Comparison of ENCODE assay signal across 12 cellular contexts in genomic region chr2:197229509-197230458, GRCh38.
A peak's percentile ranks its signal among the peaks of the same experiment; 100 is the strongest.
DNase-seq lines count a peak whose midpoint lies in the region; ATAC-seq, FAIRE-seq and TF ChIP-seq lines count a peak whose summit lies in the region.
"Had no signal": no experiment of that assay in that cellular context is flagged by ENCODE, and none has a peak within 500 bp of the region (broad histone marks: within the 10 kb centered on the region; RNA-seq: fewer than 3 reads in every experiment).

No MANE protein-coding gene starts in this region.

- no peaks in the 10 kb centered on the region for H4K20me1 ChIP-seq in mammary epithelial cell (ENCODE audit: insufficient read depth, low read length)

- H3K27me3 Mint-ChIP-seq in MCF 10A (ENCODE audit: insufficient read depth, unreplicated experiment) = no peaks in the 10 kb centered on the region

- 15% methylated on average over 4 of the region's 4 CpGs for WGBS in mammary epithelial cell (ENCODE audit: low coverage, missing lambda C conversion rate)
- 61% methylated on average over 3 of the region's 4 CpGs for WGBS in right lobe of liver (ENCODE audit: insufficient coverage, low coverage, low lambda C conversion rate, missing lambda C conversion rate)

- TF ChIP-seq CTCF in mammary epithelial cell (conservative IDR thresholded peaks at IDR 0.05 in 1 of 2, IDR thresholded peaks at IDR 0.05 in 1 of 2; ENCODE audit: extremely low read depth in 1 of 2, insufficient read depth in 1 of 2, low read depth in 1 of 2, low read length in 2 of 2) (no peak), MCF 10A (IDR thresholded peaks at IDR 0.05; ENCODE audit: unreplicated experiment) (no peak), foreskin fibroblast (IDR thresholded peaks at IDR 0.05; ENCODE audit: low read depth, low read length) (no peak), right lobe of liver (IDR thresholded peaks at IDR 0.05) (no peak)

- no peaks in the 10 kb centered on the region for H3K4me1 ChIP-seq in mammary epithelial cell (ENCODE audit: insufficient read depth, low read length)
- H3K4me1 ChIP-seq in right lobe of liver = no peaks in the 10 kb centered on the region

- H3K4me3 Mint-ChIP-seq in MCF 10A (ENCODE audit: unreplicated experiment) = no peak overlapping the region

- no peak overlapping the region for H3K4me2 ChIP-seq in mammary epithelial cell (ENCODE audit: insufficient read depth, low read depth, low read length)

- no peak overlapping the region for H3K27ac ChIP-seq in mammary epithelial cell (ENCODE audit: insufficient read depth, low read depth, low read length)
- H3K27ac ChIP-seq in right lobe of liver = no peak overlapping the region

- peak; percentile 64 for DNase-seq in mammary epithelial cell
- DNase-seq in MCF 10A (ENCODE audit: unreplicated experiment) = no peak
- peak; percentile 73 for DNase-seq in RPMI7951 (ENCODE audit: low read depth)
- peak; percentile 50 to 69 for DNase-seq in foreskin fibroblast
- DNase-seq in urothelium cell line (ENCODE audit: low spot score) = peak; percentile 49
- no peak for DNase-seq in right lobe of liver
- no peak for DNase-seq in HT-29 (ENCODE audit: low spot score)
- DNase-seq: activated CD4-positive, CD25-positive, alpha-beta regulatory T cell; aorta had no signal

- H3K9ac ChIP-seq in mammary epithelial cell (ENCODE audit: insufficient read depth, low read length) = no peak overlapping the region

- intact Hi-C loops in mammary epithelial cell (cut with micrococcal nuclease) = no loop called here
- intact Hi-C loops in MCF 10A (cut with micrococcal nuclease) = no loop called here
- intact Hi-C loops in right lobe of liver (cut with DNase I) = no loop called here

- ATAC-seq in right lobe of liver = no peak
- no peak for ATAC-seq in GM19397 (IDR thresholded peaks at IDR 0.05; ENCODE audit: unreplicated experiment)
- ATAC-seq: esophagus mucosa, K562 had no signal

- TF ChIP-seq POLR2A in right lobe of liver (IDR thresholded peaks at IDR 0.05) = no peak

- H3K36me3 Mint-ChIP-seq in MCF 10A (ENCODE audit: insufficient read depth, unreplicated experiment) = no peaks in the 10 kb centered on the region

- dilution Hi-C loops in mammary epithelial cell (cut with HindIII; ENCODE audit: low sequenced_read_pairs) = no loop called here

- in situ Hi-C loops in mammary epithelial cell (cut with MboI; ENCODE audit: low sequenced_read_pairs in 2 of 2) = no loop called here

- H3K27me3 ChIP-seq in mammary epithelial cell (ENCODE audit: insufficient read depth, low read length) (peaks cover 2% of the 10 kb centered on the region), right lobe of liver (no peaks in the 10 kb centered on the region)

- H3K4me1 Mint-ChIP-seq in MCF 10A (ENCODE audit: insufficient read depth, unreplicated experiment) = peaks cover 9% of the 10 kb centered on the region

- FAIRE-seq in urothelium cell line (lab: Jason Lieb, UNC) = no peak
- FAIRE-seq: K562 had no signal

- no peak overlapping the region for H3K27ac Mint-ChIP-seq in MCF 10A (ENCODE audit: low read depth, unreplicated experiment)

- H3K79me2 ChIP-seq in mammary epithelial cell (ENCODE audit: insufficient read depth, low read length) = no peaks in the 10 kb centered on the region

- no peaks in the 10 kb centered on the region for H3K9me3 ChIP-seq in mammary epithelial cell (replicated peaks; ENCODE audit: insufficient read depth, low read length)
- H3K9me3 ChIP-seq in right lobe of liver = no peaks in the 10 kb centered on the region

- H3K4me3 ChIP-seq in mammary epithelial cell (replicated peaks in 1 of 3; ENCODE audit: insufficient read depth in 1 of 3, low read depth in 2 of 3, low read length in 3 of 3) = no peak overlapping the region
- no peak overlapping the region for H3K4me3 ChIP-seq in foreskin fibroblast (ENCODE audit: low read depth in 1 of 2, low read length in 2 of 2)
- H3K4me3 ChIP-seq in right lobe of liver = no peak overlapping the region
- H3K4me3 ChIP-seq: K562 had no signal

- BruUV-seq in mammary epithelial cell (replicated peaks; lab: Mats Ljungman, UMichigan) = no TSS peak
- BruUV-seq in MCF 10A (replicated peaks; lab: Mats Ljungman, UMichigan) = no TSS peak

- H3K9me3 Mint-ChIP-seq in MCF 10A (ENCODE audit: unreplicated experiment) = no peaks in the 10 kb centered on the region

- POLR2A ChIA-PET in MCF 10A (lab: Yijun Ruan, JAX) = interaction anchor here (0.9 kb wide), 1 partner anchor 77 kb away, joined by 3 read pairs; no protein-coding TSS in a partner anchor

- no peak overlapping the region for H2AFZ ChIP-seq in mammary epithelial cell (ENCODE audit: low read depth, low read length)

- CTCF ChIA-PET in mammary epithelial cell (lab: Charles Lee; ENCODE audit: low non-redundant PET) (no interaction called here), MCF 10A (lab: Yijun Ruan, JAX) (interaction anchor here (0.6 kb wide), 1 partner anchor 633 kb away, joined by 6 read pairs; no protein-coding TSS in a partner anchor)

- H3K36me3 ChIP-seq in mammary epithelial cell (ENCODE audit: insufficient read depth, low read length) = no peaks in the 10 kb centered on the region
- H3K36me3 ChIP-seq in right lobe of liver = no peaks in the 10 kb centered on the region

Comparison
In these comparisons a context has a peak if more than half of its experiments do, and no peak if none do; other contexts are left out.
1. DNase-seq: peak in mammary epithelial cell (single experiment), RPMI7951 (single experiment), foreskin fibroblast (2 of 2) and urothelium cell line (single experiment); none in MCF 10A (single experiment), right lobe of liver (0 of 3) and HT-29 (single experiment).